Comparison of ENCODE assay signal across 2 cellular contexts in genomic region chr5:181133610-181134231, GRCh38.
TF ChIP-seq lines count a peak whose summit lies in the region.

No MANE protein-coding gene starts in this region.

TF ChIP-seq in K562, 482 proteins besides CTCF, POLR2A, EP300 and RAD21 (continued from another document and continues in another):
- TF ChIP-seq JUN (IDR thresholded peaks at IDR 0.05; ENCODE audit: borderline replicate concordance, low read depth, low read length) (peak; percentile 63; the same call in 1 of the 2 replicates), JUN (CRISPR knock-in tag; IDR thresholded peaks at IDR 0.05; ENCODE audit: borderline replicate concordance) (no peak), MAFG (tag; conservative IDR thresholded peaks at IDR 0.05) (peak; percentile 98), ZNF512 (tag; IDR thresholded peaks at IDR 0.05) (no peak), PTTG1 (tag; IDR thresholded peaks at IDR 0.05; ENCODE audit: low read depth) (no peak), HDAC1 (IDR thresholded peaks at IDR 0.05) (no peak), TAF7 (tag; IDR thresholded peaks at IDR 0.05) (no peak), TCF3 (CRISPR knock-in tag; IDR thresholded peaks at IDR 0.05) (no peak), HSF4 (CRISPR knock-in tag; IDR thresholded peaks at IDR 0.05; ENCODE audit: borderline replicate concordance) (no peak), ZNF696 (CRISPR knock-in tag; conservative IDR thresholded peaks at IDR 0.05) (no peak), MAFF (IDR thresholded peaks at IDR 0.05; ENCODE audit: low read length) (peak; percentile 97), VEZF1 (CRISPR knock-in tag; IDR thresholded peaks at IDR 0.05) (peak; percentile 28; the same call in 1 of the 2 replicates), ZBTB11 (CRISPR knock-in tag; IDR thresholded peaks at IDR 0.05) (no peak), THRA (IDR thresholded peaks at IDR 0.05) (no peak), TEAD2 (tag; IDR thresholded peaks at IDR 0.05) (no peak), HDGF (IDR thresholded peaks at IDR 0.05) (no peak), MAFK (IDR thresholded peaks at IDR 0.05; ENCODE audit: low read length) (peak; percentile 93), ZFP1 (CRISPR knock-in tag; IDR thresholded peaks at IDR 0.05) (no peak), FOXJ2 (tag; IDR thresholded peaks at IDR 0.05) (0 out of 2 replicates have a peak, but pooled peaks have one; percentile 33), NONO (IDR thresholded peaks at IDR 0.05; ENCODE audit: low read depth in 2 of 2, low read length in 1 of 2) (no peak), PRPF4 (IDR thresholded peaks at IDR 0.05; ENCODE audit: insufficient read depth, low read depth, low read length, poor library complexity, severe bottlenecking) (no peak), MTA3 (IDR thresholded peaks at IDR 0.05; ENCODE audit: borderline replicate concordance) (0 out of 2 replicates have a peak, but pooled peaks have one; percentile 63), SMARCC2 (IDR thresholded peaks at IDR 0.05; ENCODE audit: low read depth) (peak; percentile 72; the same call in 1 of the 2 replicates), NFIX (CRISPR knock-in tag; IDR thresholded peaks at IDR 0.05; ENCODE audit: low read depth) (peak; percentile 59), ATF3 (IDR thresholded peaks at IDR 0.05) (peak; percentile 82), ATF3 (CRISPR knock-in tag; conservative IDR thresholded peaks at IDR 0.05) (0 out of 2 replicates have a peak, but pooled peaks have one; percentile 29), PURB (CRISPR knock-in tag; IDR thresholded peaks at IDR 0.05; ENCODE audit: low read depth) (no peak)

TF ChIP-seq in HEK293T, 16 proteins besides CTCF, POLR2A, EP300 and RAD21 (continued from another document):
- TF ChIP-seq NFRKB (IDR thresholded peaks at IDR 0.05) (no peak), TARDBP (IDR thresholded peaks at IDR 0.05) (no peak), ELF4 (IDR thresholded peaks at IDR 0.05) (no peak), ARNT (IDR thresholded peaks at IDR 0.05) (no peak), FOXM1 (IDR thresholded peaks at IDR 0.05; ENCODE audit: borderline replicate concordance) (no peak), SP1 (IDR thresholded peaks at IDR 0.05) (no peak), CTBP1 (IDR thresholded peaks at IDR 0.05; ENCODE audit: borderline replicate concordance) (no peak)
- TF ChIP-seq, protein P1, sequence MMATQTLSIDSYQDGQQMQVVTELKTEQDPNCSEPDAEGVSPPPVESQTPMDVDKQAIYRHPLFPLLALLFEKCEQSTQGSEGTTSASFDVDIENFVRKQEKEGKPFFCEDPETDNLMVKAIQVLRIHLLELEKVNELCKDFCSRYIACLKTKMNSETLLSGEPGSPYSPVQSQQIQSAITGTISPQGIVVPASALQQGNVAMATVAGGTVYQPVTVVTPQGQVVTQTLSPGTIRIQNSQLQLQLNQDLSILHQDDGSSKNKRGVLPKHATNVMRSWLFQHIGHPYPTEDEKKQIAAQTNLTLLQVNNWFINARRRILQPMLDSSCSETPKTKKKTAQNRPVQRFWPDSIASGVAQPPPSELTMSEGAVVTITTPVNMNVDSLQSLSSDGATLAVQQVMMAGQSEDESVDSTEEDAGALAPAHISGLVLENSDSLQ (IDR thresholded peaks at IDR 0.05): no peak
